In genomic region chr1:192603218-192603787, GRCh38 we compare ENCODE assay signal across 34 cellular contexts. TPM values are rescaled to one million over a fixed set of nuclear protein-coding genes. Genes with fewer than 3 reads are reported as not detected.
DNase-seq lines count a peak whose midpoint lies in the region; ATAC-seq, FAIRE-seq and TF ChIP-seq lines count a peak whose summit lies in the region.
"Had no signal": no experiment of that assay in that cellular context is flagged by ENCODE, and none has a peak within 500 bp of the region (broad histone marks: within the 10 kb centered on the region; RNA-seq: fewer than 3 reads in every experiment).

No MANE protein-coding gene starts in this region.

- H3K27ac Mint-ChIP-seq in T-helper 17 cell = peak overlapping the region; percentile 29
- H3K27ac Mint-ChIP-seq in natural killer cell = peak overlapping the region; percentile 37 to 66
- H3K27ac Mint-ChIP-seq: HFFc6; naive thymus-derived CD4-positive, alpha-beta T cell had no signal

- FAIRE-seq in GM19239 (lab: Jason Lieb, UNC) = peak; percentile 80
- FAIRE-seq: G401.6, HTR-8/SVneo, keratinocyte had no signal

- intact Hi-C loops in natural killer cell (cut with micrococcal nuclease) = loop anchor here (10.0 kb wide), 2 partner anchors 61 to 521 kb away; partner anchors contain the start of gene CDC73

- TF ChIP-seq CTCF in natural killer cell (IDR thresholded peaks at IDR 0.05) = no peak
- no peak for TF ChIP-seq CTCF in suprapubic skin (IDR thresholded peaks at IDR 0.05)

- no peak overlapping the region for H3K27ac ChIP-seq in suprapubic skin
- H3K27ac ChIP-seq: dorsolateral prefrontal cortex, esophagus squamous epithelium, foreskin keratinocyte, SJCRH30, upper lobe of left lung had no signal

- DNase-seq in DMS53 (lab: John Stamatoyannopoulos, UW) (peak; percentile 62), GM19239 (ENCODE audit: insufficient read length, low spot score) (no peak), T-helper 17 cell (no peak), natural killer cell (no peak), suprapubic skin (ENCODE audit: low spot score in 2 of 2) (no peak), NCI-H1436 treated with DMSO at 0.1 percent for 48 hours (lab: John Stamatoyannopoulos, UW) (no peak)
- DNase-seq: activated CD4-positive, alpha-beta T cell treated with anti-CD3 and anti-CD28 coated beads, Interleukin-2, amount 50 U/mL, for 1 hour; activated CD4-positive, CD25-positive, alpha-beta regulatory T cell; activated naive CD4-positive, alpha-beta T cell; activated T-cell treated with anti-CD3 and anti-CD28 coated beads, Interleukin-2, amount 50 U/mL, for 48 hours; C1 segment of cervical spinal cord; COR-L47; dorsolateral prefrontal cortex; esophagus squamous epithelium; foreskin keratinocyte; head of caudate nucleus; HFFc6; KBM-7; MG63; midbrain; naive thymus-derived CD4-positive, alpha-beta T cell; NCI-H1105 treated with DMSO at 0.1 percent for 48 hours; NCI-H2081; NCI-H226; NCI-H748 treated with DMSO at 0.1 percent for 48 hours; SJCRH30; stimulated activated naive CD4-positive, alpha-beta T cell; T-cell; upper lobe of left lung had no signal

- H3K9me3 ChIP-seq in T-helper 17 cell (ENCODE audit: control insufficient read depth, low read length, poor library complexity, severe bottlenecking) (no peaks in the 10 kb centered on the region), suprapubic skin (no peaks in the 10 kb centered on the region)
- H3K9me3 ChIP-seq: esophagus squamous epithelium, MG63, SJCRH30, upper lobe of left lung had no signal

- no peaks in the 10 kb centered on the region for H3K9me3 Mint-ChIP-seq in natural killer cell
- H3K9me3 Mint-ChIP-seq: HFFc6; naive thymus-derived CD4-positive, alpha-beta T cell; T-cell had no signal

- peaks cover 2% of the 10 kb centered on the region for H3K4me1 ChIP-seq in suprapubic skin
- H3K4me1 ChIP-seq: esophagus squamous epithelium, SJCRH30, upper lobe of left lung had no signal

- H3K27me3 Mint-ChIP-seq in T-helper 17 cell (peaks cover 11% of the 10 kb centered on the region), natural killer cell (ENCODE audit: low read depth in 2 of 2) (no peaks in the 10 kb centered on the region)
- H3K27me3 Mint-ChIP-seq: T-cell had no signal

- peaks cover 3% of the 10 kb centered on the region for H3K36me3 Mint-ChIP-seq in T-helper 17 cell (ENCODE audit: low read depth)
- H3K36me3 Mint-ChIP-seq in natural killer cell = no peaks in the 10 kb centered on the region
- H3K36me3 Mint-ChIP-seq: naive thymus-derived CD4-positive, alpha-beta T cell; T-cell had no signal

- no peaks in the 10 kb centered on the region for H3K36me3 ChIP-seq in suprapubic skin
- H3K36me3 ChIP-seq: esophagus squamous epithelium, MG63, SJCRH30, upper lobe of left lung had no signal

- H3K27me3 ChIP-seq in suprapubic skin = no peaks in the 10 kb centered on the region
- H3K27me3 ChIP-seq: dorsolateral prefrontal cortex, esophagus squamous epithelium, foreskin keratinocyte, MG63, SJCRH30, upper lobe of left lung had no signal

- 90% methylated on average over 3 of the region's 3 CpGs for WGBS in suprapubic skin

- ATAC-seq in T-helper 17 cell (no peak), natural killer cell (no peak), GM21381 (IDR thresholded peaks at IDR 0.05; ENCODE audit: unreplicated experiment) (no peak)
- ATAC-seq: foreskin keratinocyte; naive thymus-derived CD4-positive, alpha-beta T cell; T-cell had no signal

- TF ChIP-seq POLR2A in suprapubic skin (IDR thresholded peaks at IDR 0.05) = no peak

- no peak overlapping the region for H3K4me3 ChIP-seq in suprapubic skin
- H3K4me3 ChIP-seq: dorsolateral prefrontal cortex, esophagus squamous epithelium, MG63, SJCRH30, upper lobe of left lung had no signal

- H3K4me3 Mint-ChIP-seq in T-helper 17 cell (no peak overlapping the region), natural killer cell (no peak overlapping the region)
- H3K4me3 Mint-ChIP-seq: HFFc6; naive thymus-derived CD4-positive, alpha-beta T cell; T-cell had no signal

- TF ChIP-seq EP300 in suprapubic skin (IDR thresholded peaks at IDR 0.05) = no peak

- H3K4me1 Mint-ChIP-seq in T-helper 17 cell = peaks cover 10% of the 10 kb centered on the region
- peaks cover 52 to 78% of the 10 kb centered on the region in 2 donors for H3K4me1 Mint-ChIP-seq in natural killer cell

RNA-seq across cellular contexts. Expression of gene RGS1, which starts 27.7 kb away (rescaled TPM):
- total RNA-seq in T-helper 17 cell (100 to 1,000 TPM; 387 to 736 TPM), natural killer cell (100 to 1,000 TPM; 306 to 365 (median 343) TPM), suprapubic skin (10 to 100 TPM in 2 of 4 donors, 1 to 10 TPM in 2; 5.3 to 20.8 (median 13.8) TPM)
- total RNA-seq: chondrocyte, foreskin keratinocyte, HFFc6, SJCRH30 had no signal

RNA-seq across cellular contexts. Expression of gene RGS13, which starts 32.6 kb away (rescaled TPM):
- total RNA-seq in T-helper 17 cell = under 1 TPM; 0.05 to 0.26 TPM
- 1 to 10 TPM in 1 of 3 donors, under 1 TPM in 2; 0.45 to 1.3 (median 0.77) TPM for total RNA-seq in natural killer cell
- under 1 TPM in 3 of 4 donors, not detected in 1; 0.10 to 0.56 (median 0.34) TPM for total RNA-seq in suprapubic skin
- total RNA-seq: chondrocyte, foreskin keratinocyte, HFFc6, SJCRH30 had no signal

Comparison
In these comparisons a context has a peak if more than half of its experiments do, and no peak if none do; other contexts are left out.
1. RNA of gene RGS1, which starts 27.7 kb away (total RNA-seq): 387 to 736 TPM in T-helper 17 cell and 306 to 365 TPM in natural killer cell; 5.3 to 20.8 TPM in suprapubic skin; every median in the first group is over 10 times any median in the second.